In the genomic region with DNA sequence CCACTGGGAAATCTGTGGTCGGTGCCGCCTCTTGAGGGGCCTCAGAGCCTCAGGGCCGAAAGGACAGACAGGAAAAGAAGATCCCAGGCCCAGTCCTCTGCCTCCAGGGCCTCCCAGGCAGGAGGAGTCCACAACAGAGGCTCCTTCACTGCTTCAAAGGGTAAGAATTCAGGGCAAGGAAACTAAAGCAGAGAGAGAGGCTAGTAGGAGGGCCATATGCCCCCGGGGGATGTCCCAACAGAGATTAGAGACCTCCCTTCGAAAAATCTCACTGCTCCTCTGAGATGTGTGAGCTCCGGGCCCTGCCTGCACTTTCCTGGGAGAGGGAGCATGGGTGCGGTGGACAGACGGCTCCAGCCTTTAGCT, we compare ENCODE assay signal across 17 cellular contexts.
DNase-seq lines count a peak whose midpoint lies in the region; ATAC-seq and TF ChIP-seq lines count a peak whose summit lies in the region.
"Had no signal": no experiment of that assay in that cellular context is flagged by ENCODE, and none has a peak within 500 bp of the region (broad histone marks: within the 10 kb centered on the region; RNA-seq: fewer than 3 reads in every experiment).

No MANE protein-coding gene starts in this region.

- no peaks in the 10 kb centered on the region for H3K9me2 ChIP-seq in GM23338 (ENCODE audit: insufficient read depth)

- no peak for DNase-seq in GM23338 (ENCODE audit: low spot score)
- peak; percentile 29 for DNase-seq in left lobe of liver (ENCODE audit: low spot score)
- DNase-seq in type B pancreatic cell (ENCODE audit: extremely low spot score, unreplicated experiment), result peak; percentile 39
- DNase-seq: ACHN; AML-193; Calu3; CD8-positive, alpha-beta T cell; DMS 273 treated with DMSO at 0.1 percent for 48 hours; DMS53; DND-41; EL; HCEC 1CT had no signal

- no peaks in the 10 kb centered on the region for H3K79me2 ChIP-seq in GM23338 (replicated peaks; ENCODE audit: insufficient read depth)

- no peaks in the 10 kb centered on the region for H3K36me3 ChIP-seq in BLaER1 treated with 17β-estradiol and CSF1 and Interleukin-3, amounts not matched to agents 10 nM and 100 nM
- peaks cover 4% of the 10 kb centered on the region; the same call in 1 of the 2 replicates for H3K36me3 ChIP-seq in GM23338 (ENCODE audit: insufficient read depth)

- peaks cover 12 to 23% (median 18%) of the 10 kb centered on the region in 11 experiments; a peak in 20 of 22 replicates for H3K9me3 ChIP-seq in BLaER1 treated with 17β-estradiol and CSF1 and Interleukin-3, amounts not matched to agents 10 nM and 100 nM (replicated peaks in 1 of 11)

- ATAC-seq in GM23338 (peak; percentile 58), left lobe of liver (no peak), GM21576 (IDR thresholded peaks at IDR 0.05; ENCODE audit: unreplicated experiment) (no peak), HG03520 (IDR thresholded peaks at IDR 0.05; ENCODE audit: unreplicated experiment) (no peak), GM18517 (IDR thresholded peaks at IDR 0.05; ENCODE audit: unreplicated experiment) (no peak)
- ATAC-seq: CD8-positive, alpha-beta T cell had no signal

- 0 out of 22 replicates have a peak overlapping the region, but pooled peaks of 2 of the 11 experiments have one; percentile 6 to 9 for H3K9ac ChIP-seq in BLaER1 treated with 17β-estradiol and CSF1 and Interleukin-3, amounts not matched to agents 10 nM and 100 nM
- H3K9ac ChIP-seq: KMS-11 had no signal

- H4K20me1 ChIP-seq in BLaER1 treated with 17β-estradiol and CSF1 and Interleukin-3, amounts not matched to agents 10 nM and 100 nM, result no peaks in the 10 kb centered on the region
- no peaks in the 10 kb centered on the region for H4K20me1 ChIP-seq in GM23338 (replicated peaks; ENCODE audit: insufficient read depth)

- H3K27me3 Mint-ChIP-seq in GM23338 (ENCODE audit: insufficient read depth, low read depth, poor library complexity) (peaks cover 3% of the 10 kb centered on the region), type B pancreatic cell (peaks cover 6% of the 10 kb centered on the region)

- H3K4me2 ChIP-seq in BLaER1 treated with 17β-estradiol and CSF1 and Interleukin-3, amounts not matched to agents 10 nM and 100 nM, result peak overlapping the region in 8 of 11 experiments; percentile 18 to 74 (median 60); a peak in 16 of 22 replicates
- no peak overlapping the region for H3K4me2 ChIP-seq in GM23338
- H3K4me2 ChIP-seq: KMS-11 had no signal

- peaks cover 10% of the 10 kb centered on the region; the same call in 2 of the 3 replicates for H3K9me3 Mint-ChIP-seq in GM23338
- no peaks in the 10 kb centered on the region for H3K9me3 Mint-ChIP-seq in type B pancreatic cell

- TF ChIP-seq CTCF in GM23338 (conservative IDR thresholded peaks at IDR 0.05; ENCODE audit: low read depth in 2 of 2) (no peak), type B pancreatic cell (conservative IDR thresholded peaks at IDR 0.05) (no peak)

- no peaks in the 10 kb centered on the region for H3K4me1 Mint-ChIP-seq in GM23338
- no peaks in the 10 kb centered on the region for H3K4me1 Mint-ChIP-seq in type B pancreatic cell (ENCODE audit: unreplicated experiment)

- H2AFZ ChIP-seq in GM23338, result no peak overlapping the region

- H3K4me3 Mint-ChIP-seq in GM23338, result no peak overlapping the region
- H3K4me3 Mint-ChIP-seq in type B pancreatic cell, result no peak overlapping the region
- H3K4me3 Mint-ChIP-seq: CD8-positive, alpha-beta T cell had no signal

- H3K4me1 ChIP-seq in BLaER1 treated with 17β-estradiol and CSF1 and Interleukin-3, amounts not matched to agents 10 nM and 100 nM, result peaks cover 0 to 57% (median 40%) of the 10 kb centered on the region in 10 experiments; a peak in 16 of 20 replicates
- no peaks in the 10 kb centered on the region for H3K4me1 ChIP-seq in GM23338 (ENCODE audit: insufficient read depth)

- H3K36me3 Mint-ChIP-seq in GM23338 (ENCODE audit: low read depth) (no peaks in the 10 kb centered on the region; the same call in 2 of the 3 replicates), type B pancreatic cell (no peaks in the 10 kb centered on the region)
- H3K36me3 Mint-ChIP-seq: CD8-positive, alpha-beta T cell had no signal

- no peak overlapping the region for H3K4me3 ChIP-seq in BLaER1 treated with 17β-estradiol and CSF1 and Interleukin-3, amounts not matched to agents 10 nM and 100 nM
- no peak overlapping the region for H3K4me3 ChIP-seq in GM23338

- no peaks in the 10 kb centered on the region for H3F3A ChIP-seq in GM23338 (replicated peaks; ENCODE audit: low read depth)

- no peak overlapping the region for H3K27ac ChIP-seq in BLaER1 treated with 17β-estradiol and CSF1 and Interleukin-3, amounts not matched to agents 10 nM and 100 nM
- H3K27ac ChIP-seq in GM23338 (ENCODE audit: low read depth), result no peak overlapping the region
- H3K27ac ChIP-seq: KMS-11 had no signal

- no peak overlapping the region for H3K27ac Mint-ChIP-seq in GM23338
- H3K27ac Mint-ChIP-seq in type B pancreatic cell, result no peak overlapping the region
- H3K27ac Mint-ChIP-seq: CD8-positive, alpha-beta T cell had no signal

- H3K27me3 ChIP-seq in BLaER1 treated with 17β-estradiol and CSF1 and Interleukin-3, amounts not matched to agents 10 nM and 100 nM, result peaks cover 0 to 9% (median 0%) of the 10 kb centered on the region in 11 experiments; a peak in 3 of 22 replicates
- no peaks in the 10 kb centered on the region for H3K27me3 ChIP-seq in GM23338 (ENCODE audit: insufficient read depth)

TF ChIP-seq in GM23338, 12 proteins besides CTCF, POLR2A, EP300 and RAD21 (continues in another document):
- TF ChIP-seq ZNF331 (CRISPR knock-in tag; IDR thresholded peaks at IDR 0.05; ENCODE audit: low read depth) (no peak), CREB1 (CRISPR knock-in tag; IDR thresholded peaks at IDR 0.05; ENCODE audit: low read depth) (no peak)
- TF ChIP-seq, protein P1, sequence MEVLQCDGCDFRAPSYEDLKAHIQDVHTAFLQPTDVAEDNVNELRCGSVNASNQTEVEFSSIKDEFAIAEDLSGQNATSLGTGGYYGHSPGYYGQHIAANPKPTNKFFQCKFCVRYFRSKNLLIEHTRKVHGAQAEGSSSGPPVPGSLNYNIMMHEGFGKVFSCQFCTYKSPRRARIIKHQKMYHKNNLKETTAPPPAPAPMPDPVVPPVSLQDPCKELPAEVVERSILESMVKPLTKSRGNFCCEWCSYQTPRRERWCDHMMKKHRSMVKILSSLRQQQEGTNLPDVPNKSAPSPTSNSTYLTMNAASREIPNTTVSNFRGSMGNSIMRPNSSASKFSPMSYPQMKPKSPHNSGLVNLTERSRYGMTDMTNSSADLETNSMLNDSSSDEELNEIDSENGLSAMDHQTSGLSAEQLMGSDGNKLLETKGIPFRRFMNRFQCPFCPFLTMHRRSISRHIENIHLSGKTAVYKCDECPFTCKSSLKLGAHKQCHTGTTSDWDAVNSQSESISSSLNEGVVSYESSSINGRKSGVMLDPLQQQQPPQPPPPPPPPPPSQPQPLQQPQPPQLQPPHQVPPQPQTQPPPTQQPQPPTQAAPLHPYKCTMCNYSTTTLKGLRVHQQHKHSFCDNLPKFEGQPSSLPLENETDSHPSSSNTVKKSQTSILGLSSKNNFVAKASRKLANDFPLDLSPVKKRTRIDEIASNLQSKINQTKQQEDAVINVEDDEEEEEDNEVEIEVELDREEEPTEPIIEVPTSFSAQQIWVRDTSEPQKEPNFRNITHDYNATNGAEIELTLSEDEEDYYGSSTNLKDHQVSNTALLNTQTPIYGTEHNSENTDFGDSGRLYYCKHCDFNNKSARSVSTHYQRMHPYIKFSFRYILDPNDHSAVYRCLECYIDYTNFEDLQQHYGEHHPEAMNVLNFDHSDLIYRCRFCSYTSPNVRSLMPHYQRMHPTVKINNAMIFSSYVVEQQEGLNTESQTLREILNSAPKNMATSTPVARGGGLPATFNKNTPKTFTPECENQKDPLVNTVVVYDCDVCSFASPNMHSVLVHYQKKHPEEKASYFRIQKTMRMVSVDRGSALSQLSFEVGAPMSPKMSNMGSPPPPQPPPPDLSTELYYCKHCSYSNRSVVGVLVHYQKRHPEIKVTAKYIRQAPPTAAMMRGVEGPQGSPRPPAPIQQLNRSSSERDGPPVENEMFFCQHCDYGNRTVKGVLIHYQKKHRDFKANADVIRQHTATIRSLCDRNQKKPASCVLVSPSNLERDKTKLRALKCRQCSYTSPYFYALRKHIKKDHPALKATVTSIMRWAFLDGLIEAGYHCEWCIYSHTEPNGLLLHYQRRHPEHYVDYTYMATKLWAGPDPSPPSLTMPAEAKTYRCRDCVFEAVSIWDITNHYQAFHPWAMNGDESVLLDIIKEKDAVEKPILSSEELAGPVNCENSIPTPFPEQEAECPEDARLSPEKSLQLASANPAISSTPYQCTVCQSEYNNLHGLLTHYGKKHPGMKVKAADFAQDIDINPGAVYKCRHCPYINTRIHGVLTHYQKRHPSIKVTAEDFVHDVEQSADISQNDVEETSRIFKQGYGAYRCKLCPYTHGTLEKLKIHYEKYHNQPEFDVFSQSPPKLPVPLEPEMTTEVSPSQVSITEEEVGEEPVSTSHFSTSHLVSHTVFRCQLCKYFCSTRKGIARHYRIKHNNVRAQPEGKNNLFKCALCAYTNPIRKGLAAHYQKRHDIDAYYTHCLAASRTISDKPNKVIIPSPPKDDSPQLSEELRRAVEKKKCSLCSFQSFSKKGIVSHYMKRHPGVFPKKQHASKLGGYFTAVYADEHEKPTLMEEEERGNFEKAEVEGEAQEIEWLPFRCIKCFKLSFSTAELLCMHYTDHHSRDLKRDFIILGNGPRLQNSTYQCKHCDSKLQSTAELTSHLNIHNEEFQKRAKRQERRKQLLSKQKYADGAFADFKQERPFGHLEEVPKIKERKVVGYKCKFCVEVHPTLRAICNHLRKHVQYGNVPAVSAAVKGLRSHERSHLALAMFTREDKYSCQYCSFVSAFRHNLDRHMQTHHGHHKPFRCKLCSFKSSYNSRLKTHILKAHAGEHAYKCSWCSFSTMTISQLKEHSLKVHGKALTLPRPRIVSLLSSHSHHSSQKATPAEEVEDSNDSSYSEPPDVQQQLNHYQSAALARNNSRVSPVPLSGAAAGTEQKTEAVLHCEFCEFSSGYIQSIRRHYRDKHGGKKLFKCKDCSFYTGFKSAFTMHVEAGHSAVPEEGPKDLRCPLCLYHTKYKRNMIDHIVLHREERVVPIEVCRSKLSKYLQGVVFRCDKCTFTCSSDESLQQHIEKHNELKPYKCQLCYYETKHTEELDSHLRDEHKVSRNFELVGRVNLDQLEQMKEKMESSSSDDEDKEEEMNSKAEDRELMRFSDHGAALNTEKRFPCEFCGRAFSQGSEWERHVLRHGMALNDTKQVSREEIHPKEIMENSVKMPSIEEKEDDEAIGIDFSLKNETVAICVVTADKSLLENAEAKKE (CRISPR knock-in tag; IDR thresholded peaks at IDR 0.05), result no peak
- TF ChIP-seq, protein P2, sequence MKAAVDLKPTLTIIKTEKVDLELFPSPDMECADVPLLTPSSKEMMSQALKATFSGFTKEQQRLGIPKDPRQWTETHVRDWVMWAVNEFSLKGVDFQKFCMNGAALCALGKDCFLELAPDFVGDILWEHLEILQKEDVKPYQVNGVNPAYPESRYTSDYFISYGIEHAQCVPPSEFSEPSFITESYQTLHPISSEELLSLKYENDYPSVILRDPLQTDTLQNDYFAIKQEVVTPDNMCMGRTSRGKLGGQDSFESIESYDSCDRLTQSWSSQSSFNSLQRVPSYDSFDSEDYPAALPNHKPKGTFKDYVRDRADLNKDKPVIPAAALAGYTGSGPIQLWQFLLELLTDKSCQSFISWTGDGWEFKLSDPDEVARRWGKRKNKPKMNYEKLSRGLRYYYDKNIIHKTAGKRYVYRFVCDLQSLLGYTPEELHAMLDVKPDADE (IDR thresholded peaks at IDR 0.05), result no peak
